Comparison of ENCODE assay signal across 21 cellular contexts in the genomic region with DNA sequence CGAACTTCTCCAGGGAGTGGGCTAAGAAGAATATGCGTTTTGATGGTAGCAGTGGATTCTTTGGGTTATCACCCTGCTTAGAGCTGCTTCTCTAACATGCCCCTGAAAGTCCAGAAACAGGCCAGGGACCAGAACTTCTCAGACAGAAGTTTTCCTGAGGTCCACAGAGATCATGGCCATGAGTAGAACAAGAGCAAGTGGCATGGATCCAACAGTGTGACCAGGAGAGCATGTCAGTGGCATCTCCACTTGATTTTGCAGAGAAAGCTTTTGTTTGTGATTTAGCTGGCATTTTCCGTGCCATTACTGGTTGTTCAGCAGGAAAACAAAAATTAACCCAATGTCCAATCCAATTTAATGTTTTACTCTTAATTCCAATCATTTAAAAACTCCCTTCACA.
DNase-seq lines count a peak whose midpoint lies in the region; ATAC-seq and TF ChIP-seq lines count a peak whose summit lies in the region.
"Had no signal": no experiment of that assay in that cellular context is flagged by ENCODE, and none has a peak within 500 bp of the region (broad histone marks: within the 10 kb centered on the region; RNA-seq: fewer than 3 reads in every experiment).

No MANE protein-coding gene starts in this region.

- H4K8ac ChIP-seq in neuronal stem cell (ENCODE audit: low read depth, low read length): no peak overlapping the region

- H2AFZ ChIP-seq in Loucy (ENCODE audit: low read length): peak overlapping the region; percentile 28; the same call in 1 of the 2 replicates
- H2AFZ ChIP-seq in neuronal stem cell (ENCODE audit: low read length): peak overlapping the region; percentile 55

- no peak for DNase-seq in effector memory CD8-positive, alpha-beta T cell
- DNase-seq in neuronal stem cell (ENCODE audit: low spot score) (no peak), thyroid gland (peak; percentile 45 to 49), NAMALWA (ENCODE audit: low spot score) (no peak), UCSD-AML1 (lab: John Stamatoyannopoulos, UW; ENCODE audit: unreplicated experiment) (no peak), NCI-H1694 treated with DMSO at 0.1 percent for 48 hours (lab: John Stamatoyannopoulos, UW) (no peak)
- no peak for DNase-seq in activated CD4-positive, alpha-beta T cell treated with anti-CD3 and anti-CD28 coated beads for 1 hour
- DNase-seq: activated CD4-positive, alpha-beta T cell treated with anti-CD3 and anti-CD28 coated beads, Interleukin-2, amount 50 U/mL, for 48 hours; activated naive CD8-positive, alpha-beta T cell treated with anti-CD3 and anti-CD28 coated beads for 36 hours; heart right ventricle; mesendoderm; naive B cell; NCI-H1694; NCI-H774; stomach had no signal

- H3K4me3 ChIP-seq in Loucy (ENCODE audit: low read length, poor library complexity, severe bottlenecking): no peak overlapping the region
- no peak overlapping the region for H3K4me3 ChIP-seq in neuronal stem cell (ENCODE audit: low read length in 2 of 2)
- H3K4me3 ChIP-seq in thyroid gland (replicated peaks in 1 of 3): no peak overlapping the region
- H3K4me3 ChIP-seq: GM12878, heart right ventricle, SK-N-MC, stomach had no signal

- no peaks in the 10 kb centered on the region for H3K36me3 ChIP-seq in Loucy (ENCODE audit: insufficient read depth, low read length)
- H3K36me3 ChIP-seq in neuronal stem cell (replicated peaks in 1 of 2; ENCODE audit: control insufficient read depth in 2 of 2, insufficient read depth in 2 of 2, low read length in 2 of 2): no peaks in the 10 kb centered on the region
- no peaks in the 10 kb centered on the region for H3K36me3 ChIP-seq in thyroid gland
- H3K36me3 ChIP-seq: heart right ventricle, stomach had no signal

- H2BK12ac ChIP-seq in neuronal stem cell (ENCODE audit: low read length): no peak overlapping the region

- H4K20me1 ChIP-seq in Loucy (ENCODE audit: insufficient read depth, low read length, poor library complexity, severe bottlenecking): no peaks in the 10 kb centered on the region

- H3K18ac ChIP-seq in neuronal stem cell (ENCODE audit: low read length): no peak overlapping the region

- ATAC-seq in effector memory CD8-positive, alpha-beta T cell (replicated peaks): no peak
- ATAC-seq: GM12878, WTC11 had no signal

- peaks cover 6 to 10% of the 10 kb centered on the region in 2 donors for H3K9me3 Mint-ChIP-seq in effector memory CD8-positive, alpha-beta T cell

- no peak for TF ChIP-seq POLR2A in thyroid gland (IDR thresholded peaks at IDR 0.05)

- peaks cover 0 to 20% of the 10 kb centered on the region in 2 donors for H3K4me1 Mint-ChIP-seq in effector memory CD8-positive, alpha-beta T cell (ENCODE audit: low read depth in 2 of 2)
- H3K4me1 Mint-ChIP-seq: activated naive CD8-positive, alpha-beta T cell treated with anti-CD3 and anti-CD28 coated beads for 36 hours; naive B cell had no signal

- no peak overlapping the region for H3K23ac ChIP-seq in neuronal stem cell (ENCODE audit: low read depth, low read length, poor library complexity)

- H3K4ac ChIP-seq in neuronal stem cell (ENCODE audit: low read length): no peak overlapping the region

- WGBS in neuronal stem cell (ENCODE audit: extremely low coverage in 2 of 2, insufficient read length in 2 of 2, insufficient replicate concordance in 1 of 2), 2 donors: no CpG with 5 or more reads among the region's 3 CpGs
- 59 to 60% methylated on average over 3 of the region's 3 CpGs for WGBS in thyroid gland, 2 donors

- no peak overlapping the region for H2BK120ac ChIP-seq in neuronal stem cell (ENCODE audit: low read depth, low read length)

- H3K4me2 ChIP-seq in Loucy (ENCODE audit: low read depth, low read length, poor library complexity, severe bottlenecking): no peak overlapping the region
- H3K4me2 ChIP-seq in neuronal stem cell (ENCODE audit: insufficient read depth, low read length, poor library complexity, severe bottlenecking): no peak overlapping the region

- no peaks in the 10 kb centered on the region for H3K27me3 ChIP-seq in Loucy (ENCODE audit: insufficient read depth, low read length, poor library complexity, severe bottlenecking)
- H3K27me3 ChIP-seq in neuronal stem cell (ENCODE audit: control insufficient read depth in 3 of 3, insufficient read depth in 3 of 3, low read depth in 1 of 3, low read length in 3 of 3): no peaks in the 10 kb centered on the region
- H3K27me3 ChIP-seq in thyroid gland: no peaks in the 10 kb centered on the region
- H3K27me3 ChIP-seq: heart right ventricle, stomach had no signal

- no peak overlapping the region for H3K14ac ChIP-seq in neuronal stem cell (ENCODE audit: low read length)

- H3K4me1 ChIP-seq in Loucy (ENCODE audit: insufficient read depth, low read length, poor library complexity, severe bottlenecking): no peaks in the 10 kb centered on the region
- H3K4me1 ChIP-seq in neuronal stem cell (ENCODE audit: control insufficient read depth in 2 of 2, insufficient read depth in 1 of 2, low read depth in 1 of 2, low read length in 2 of 2): no peaks in the 10 kb centered on the region
- H3K4me1 ChIP-seq in thyroid gland: peaks cover 8 to 18% of the 10 kb centered on the region in 2 donors

- intact Hi-C loops in thyroid gland (cut with DNase I): no loop called here

- H3K9me3 ChIP-seq in Loucy (ENCODE audit: insufficient read depth, low read depth, low read length): peaks cover 4% of the 10 kb centered on the region; the same call in 1 of the 2 replicates
- peaks cover 1 to 2% of the 10 kb centered on the region in 2 donors for H3K9me3 ChIP-seq in neuronal stem cell (replicated peaks in 1 of 2; ENCODE audit: control insufficient read depth in 2 of 2, insufficient read depth in 1 of 2, low read depth in 1 of 2, low read length in 2 of 2)
- H3K9me3 ChIP-seq in thyroid gland: no peaks in the 10 kb centered on the region

- no peaks in the 10 kb centered on the region for H3F3A ChIP-seq in Loucy (ENCODE audit: low read depth)

- H4K91ac ChIP-seq in neuronal stem cell (ENCODE audit: low read depth, low read length, poor library complexity): no peak overlapping the region

- H3K27ac ChIP-seq in neuronal stem cell (replicated peaks; ENCODE audit: low read length) (no peak overlapping the region), thyroid gland (no peak overlapping the region)
- H3K27ac ChIP-seq: heart right ventricle, SK-N-MC had no signal

- no peak overlapping the region for H2BK15ac ChIP-seq in neuronal stem cell (ENCODE audit: low read length)

- H3K79me1 ChIP-seq in neuronal stem cell (ENCODE audit: low read depth, low read length): no peaks in the 10 kb centered on the region

- H3K27ac Mint-ChIP-seq in effector memory CD8-positive, alpha-beta T cell: peak overlapping the region; percentile 17 to 81
- H3K27ac Mint-ChIP-seq: activated naive CD8-positive, alpha-beta T cell treated with anti-CD3 and anti-CD28 coated beads for 36 hours; naive B cell; T-helper 2 cell treated with Interferon-gamma antibody and Interleukin-4, amounts not matched to agents 5 μg/mL and 100 μg/mL, for 36 hours; WTC11 had no signal

- H2AK5ac ChIP-seq in neuronal stem cell (ENCODE audit: low read depth, low read length): no peak overlapping the region

- no peaks in the 10 kb centered on the region for H3K36me3 Mint-ChIP-seq in effector memory CD8-positive, alpha-beta T cell (ENCODE audit: insufficient read depth)
- H3K36me3 Mint-ChIP-seq: activated naive CD8-positive, alpha-beta T cell treated with anti-CD3 and anti-CD28 coated beads for 36 hours; naive B cell had no signal

- no peak overlapping the region for H3K9ac ChIP-seq in Loucy (ENCODE audit: low read depth, low read length, poor library complexity, severe bottlenecking)
- no peak overlapping the region for H3K9ac ChIP-seq in neuronal stem cell (ENCODE audit: low read depth, low read length, poor library complexity)

- no peaks in the 10 kb centered on the region for H3K27me3 Mint-ChIP-seq in effector memory CD8-positive, alpha-beta T cell
- H3K27me3 Mint-ChIP-seq: activated naive CD8-positive, alpha-beta T cell treated with anti-CD3 and anti-CD28 coated beads for 36 hours; central memory CD8-positive, alpha-beta T cell; naive B cell had no signal

- TF ChIP-seq CTCF in Loucy (conservative IDR thresholded peaks at IDR 0.05; ENCODE audit: low read length): no peak
- TF ChIP-seq CTCF in thyroid gland (IDR thresholded peaks at IDR 0.05): no peak

- no peaks in the 10 kb centered on the region for H3K79me2 ChIP-seq in Loucy (ENCODE audit: insufficient read depth, low read length)

- H2BK5ac ChIP-seq in neuronal stem cell (ENCODE audit: low read length): no peak overlapping the region

- H3K4me3 Mint-ChIP-seq in effector memory CD8-positive, alpha-beta T cell: no peak overlapping the region
- H3K4me3 Mint-ChIP-seq: activated naive CD8-positive, alpha-beta T cell treated with anti-CD3 and anti-CD28 coated beads for 36 hours; central memory CD8-positive, alpha-beta T cell; naive B cell; T-helper 2 cell treated with Interferon-gamma antibody and Interleukin-4, amounts not matched to agents 5 μg/mL and 100 μg/mL, for 36 hours; WTC11 had no signal

- no peaks in the 10 kb centered on the region for H3K9me2 ChIP-seq in Loucy (replicated peaks; ENCODE audit: low read depth, low read length)

Comparison
In these comparisons a context has a peak if more than half of its experiments do, and no peak if none do; other contexts are left out.
1. DNase-seq: peak in thyroid gland (2 of 2); none in effector memory CD8-positive, alpha-beta T cell (0 of 3), neuronal stem cell (single experiment), NAMALWA (single experiment), activated CD4-positive, alpha-beta T cell treated with anti-CD3 and anti-CD28 coated beads for 1 hour (single experiment), UCSD-AML1 (single experiment) and NCI-H1694 treated with DMSO at 0.1 percent for 48 hours (single experiment).